1 cellular context compared by ENCODE assay signal in the genomic region with DNA sequence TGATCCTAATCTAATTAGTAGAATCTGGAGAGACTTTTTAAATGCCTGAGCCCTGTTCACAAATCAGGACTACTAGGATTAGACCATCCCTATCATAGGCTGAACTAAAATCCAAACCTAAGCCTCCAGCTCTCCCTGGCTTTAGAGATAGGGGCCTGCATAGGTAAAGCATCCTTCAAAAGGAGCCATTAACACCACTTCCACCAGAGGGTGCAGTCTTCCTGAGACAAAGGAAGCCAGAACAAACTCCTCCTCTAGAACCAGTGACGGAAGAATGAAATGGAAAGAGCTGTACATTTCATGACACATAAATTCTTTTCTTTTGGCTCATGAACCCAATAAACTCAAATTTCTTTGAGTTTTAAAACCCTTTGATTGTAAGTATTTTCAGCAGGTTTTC.
TF ChIP-seq lines count a peak whose summit lies in the region.

No MANE protein-coding gene starts in this region.

TF ChIP-seq in GM23338, 12 proteins besides CTCF, POLR2A, EP300 and RAD21 (continued from another document):
- TF ChIP-seq, protein P1, sequence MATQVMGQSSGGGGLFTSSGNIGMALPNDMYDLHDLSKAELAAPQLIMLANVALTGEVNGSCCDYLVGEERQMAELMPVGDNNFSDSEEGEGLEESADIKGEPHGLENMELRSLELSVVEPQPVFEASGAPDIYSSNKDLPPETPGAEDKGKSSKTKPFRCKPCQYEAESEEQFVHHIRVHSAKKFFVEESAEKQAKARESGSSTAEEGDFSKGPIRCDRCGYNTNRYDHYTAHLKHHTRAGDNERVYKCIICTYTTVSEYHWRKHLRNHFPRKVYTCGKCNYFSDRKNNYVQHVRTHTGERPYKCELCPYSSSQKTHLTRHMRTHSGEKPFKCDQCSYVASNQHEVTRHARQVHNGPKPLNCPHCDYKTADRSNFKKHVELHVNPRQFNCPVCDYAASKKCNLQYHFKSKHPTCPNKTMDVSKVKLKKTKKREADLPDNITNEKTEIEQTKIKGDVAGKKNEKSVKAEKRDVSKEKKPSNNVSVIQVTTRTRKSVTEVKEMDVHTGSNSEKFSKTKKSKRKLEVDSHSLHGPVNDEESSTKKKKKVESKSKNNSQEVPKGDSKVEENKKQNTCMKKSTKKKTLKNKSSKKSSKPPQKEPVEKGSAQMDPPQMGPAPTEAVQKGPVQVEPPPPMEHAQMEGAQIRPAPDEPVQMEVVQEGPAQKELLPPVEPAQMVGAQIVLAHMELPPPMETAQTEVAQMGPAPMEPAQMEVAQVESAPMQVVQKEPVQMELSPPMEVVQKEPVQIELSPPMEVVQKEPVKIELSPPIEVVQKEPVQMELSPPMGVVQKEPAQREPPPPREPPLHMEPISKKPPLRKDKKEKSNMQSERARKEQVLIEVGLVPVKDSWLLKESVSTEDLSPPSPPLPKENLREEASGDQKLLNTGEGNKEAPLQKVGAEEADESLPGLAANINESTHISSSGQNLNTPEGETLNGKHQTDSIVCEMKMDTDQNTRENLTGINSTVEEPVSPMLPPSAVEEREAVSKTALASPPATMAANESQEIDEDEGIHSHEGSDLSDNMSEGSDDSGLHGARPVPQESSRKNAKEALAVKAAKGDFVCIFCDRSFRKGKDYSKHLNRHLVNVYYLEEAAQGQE (IDR thresholded peaks at IDR 0.05; ENCODE audit: unreplicated experiment) = no peak
- TF ChIP-seq ZNF114 (CRISPR knock-in tag; IDR thresholded peaks at IDR 0.05) (no peak), CREB1 (CRISPR knock-in tag; IDR thresholded peaks at IDR 0.05; ENCODE audit: low read depth) (no peak; the same call in 1 of the 2 replicates), JUNB (IDR thresholded peaks at IDR 0.05; ENCODE audit: unreplicated experiment) (no peak), EZH2phosphoT487 (IDR thresholded peaks at IDR 0.05; ENCODE audit: unreplicated experiment) (no peak)
- TF ChIP-seq, protein P2, sequence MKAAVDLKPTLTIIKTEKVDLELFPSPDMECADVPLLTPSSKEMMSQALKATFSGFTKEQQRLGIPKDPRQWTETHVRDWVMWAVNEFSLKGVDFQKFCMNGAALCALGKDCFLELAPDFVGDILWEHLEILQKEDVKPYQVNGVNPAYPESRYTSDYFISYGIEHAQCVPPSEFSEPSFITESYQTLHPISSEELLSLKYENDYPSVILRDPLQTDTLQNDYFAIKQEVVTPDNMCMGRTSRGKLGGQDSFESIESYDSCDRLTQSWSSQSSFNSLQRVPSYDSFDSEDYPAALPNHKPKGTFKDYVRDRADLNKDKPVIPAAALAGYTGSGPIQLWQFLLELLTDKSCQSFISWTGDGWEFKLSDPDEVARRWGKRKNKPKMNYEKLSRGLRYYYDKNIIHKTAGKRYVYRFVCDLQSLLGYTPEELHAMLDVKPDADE (IDR thresholded peaks at IDR 0.05) = no peak
